In the genomic region with DNA sequence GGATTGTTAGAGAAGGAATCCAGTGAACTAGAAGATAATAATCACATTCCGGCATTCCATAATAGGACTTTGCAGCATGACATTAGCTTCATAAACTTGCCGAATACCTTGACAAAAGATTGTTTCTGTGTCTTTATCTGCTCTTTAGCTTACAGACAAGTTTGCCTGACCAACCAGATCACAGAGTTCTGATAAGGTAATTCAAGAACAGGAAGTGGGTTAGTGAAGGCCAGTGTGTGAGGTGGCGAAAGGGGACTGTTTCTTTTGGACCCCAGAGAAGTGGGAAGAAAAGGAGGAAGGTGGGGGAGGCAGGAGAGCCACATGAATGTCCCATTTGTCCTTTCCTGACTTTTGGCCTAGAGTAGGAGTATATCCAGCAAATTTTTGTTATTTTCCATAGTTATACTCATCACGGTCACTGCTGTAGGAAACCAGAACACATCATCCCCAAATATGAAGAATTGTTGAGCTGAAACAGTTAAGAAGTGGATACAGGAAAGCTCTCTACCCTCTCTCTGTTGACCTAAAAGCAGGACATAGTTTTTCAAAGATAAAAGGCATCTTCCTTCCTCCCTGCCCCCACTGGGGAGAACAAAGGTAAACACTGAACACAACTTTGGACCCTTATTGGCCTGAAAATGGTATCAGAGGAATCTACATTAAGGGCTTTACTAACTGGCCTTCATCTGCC, we compare ENCODE assay signal across 15 cellular contexts.
DNase-seq lines count a peak whose midpoint lies in the region; ATAC-seq, FAIRE-seq and TF ChIP-seq lines count a peak whose summit lies in the region.
"Had no signal": no experiment of that assay in that cellular context is flagged by ENCODE, and none has a peak within 500 bp of the region (broad histone marks: within the 10 kb centered on the region; RNA-seq: fewer than 3 reads in every experiment).

No MANE protein-coding gene starts in this region.

- 93% methylated on average over 4 of the region's 4 CpGs for WGBS in GM12878 (ENCODE audit: insufficient coverage, insufficient replicate concordance, low lambda C conversion rate, missing lambda C conversion rate)
- no CpG with 5 or more reads among the region's 4 CpGs for WGBS in trophoblast cell (ENCODE audit: extremely low coverage, insufficient coverage, insufficient read length)

- intact Hi-C loops in GM12878 (cut with micrococcal nuclease; ENCODE audit: unreplicated experiment): no loop called here

- BruUV-seq in GM12878 (replicated peaks; lab: Mats Ljungman, UMichigan): no TSS peak

- no peak for TF ChIP-seq RAD21 in GM12878 (IDR thresholded peaks at IDR 0.05; ENCODE audit: insufficient read depth, low read depth, low read length)

- DNase-seq in activated T-cell treated with anti-CD3 and anti-CD28 coated beads, Interleukin-2, amount 50 U/mL, for 72 hours: no peak
- DNase-seq in activated T-cell treated with anti-CD3 and anti-CD28 coated beads, Interleukin-2, amount 50 U/mL, for 1 hour: no peak
- DNase-seq in OCI-M1 (lab: John Stamatoyannopoulos, UW): peak; percentile 89
- no peak for DNase-seq in GM12878 (ENCODE audit: low read depth, low spot score)
- peak; percentile 49 to 90 for DNase-seq in trophoblast cell
- no peak for DNase-seq in activated gamma-delta T cell treated with Interleukin-2 at 50 U/mL for 16 hours
- no peak for DNase-seq in NCI-H1694 (lab: John Stamatoyannopoulos, UW)
- DNase-seq: ACHN; activated naive CD4-positive, alpha-beta T cell treated with anti-CD3 and anti-CD28 coated beads, Interleukin-2, amount 50 U/mL, for 16 hours; DMS 273 treated with DMSO at 0.1 percent for 48 hours; gastrocnemius medialis; NCI-H1694 treated with DMSO at 0.1 percent for 48 hours; nucleus accumbens had no signal

- H3K27me3 ChIP-seq in GM12878 (replicated peaks in 1 of 2; ENCODE audit: control insufficient read depth in 2 of 2, insufficient read depth in 2 of 2, low read length in 1 of 2) (no peaks in the 10 kb centered on the region), trophoblast cell (ENCODE audit: insufficient read depth, low read length) (no peaks in the 10 kb centered on the region)
- H3K27me3 ChIP-seq: gastrocnemius medialis had no signal

- H3K4me1 ChIP-seq in GM12878 (ENCODE audit: control insufficient read depth, insufficient read depth, low read length) (peaks cover 24% of the 10 kb centered on the region), trophoblast cell (ENCODE audit: control insufficient read depth in 1 of 2, insufficient read depth in 2 of 2, low read length in 2 of 2) (peaks cover 0 to 5% of the 10 kb centered on the region in 2 experiments)

- H3K36me3 Mint-ChIP-seq in activated T-cell treated with anti-CD3 and anti-CD28 coated beads, Interleukin-2, amount 50 U/mL, for 72 hours (ENCODE audit: insufficient read depth in 2 of 2): no peaks in the 10 kb centered on the region

- H3K79me2 ChIP-seq in GM12878 (ENCODE audit: control insufficient read depth, insufficient read depth, low read length) (peaks cover 6% of the 10 kb centered on the region), trophoblast cell (ENCODE audit: control insufficient read depth, insufficient read depth, low read length, poor library complexity) (no peaks in the 10 kb centered on the region)

- TF ChIP-seq POLR2A in GM12878 (IDR thresholded peaks at IDR 0.05; ENCODE audit: low read depth, low read length): no peak

- H3K9me3 ChIP-seq in GM12878 (replicated peaks; ENCODE audit: control insufficient read depth, insufficient read depth, low read length): no peaks in the 10 kb centered on the region
- no peaks in the 10 kb centered on the region for H3K9me3 ChIP-seq in trophoblast cell (ENCODE audit: insufficient read depth, low read depth, low read length)
- H3K9me3 ChIP-seq: gastrocnemius medialis had no signal

- H3K36me3 ChIP-seq in GM12878 (ENCODE audit: control insufficient read depth in 2 of 2, insufficient read depth in 2 of 2, low read length in 1 of 2): no peaks in the 10 kb centered on the region
- H3K36me3 ChIP-seq in trophoblast cell (ENCODE audit: control insufficient read depth in 1 of 2, insufficient read depth in 2 of 2, low read length in 2 of 2): no peaks in the 10 kb centered on the region
- H3K36me3 ChIP-seq: gastrocnemius medialis had no signal

- H2AFZ ChIP-seq in GM12878 (ENCODE audit: control insufficient read depth, low read depth, low read length) (peak overlapping the region; percentile 51), trophoblast cell (ENCODE audit: insufficient read depth, low read length, poor library complexity) (no peak overlapping the region)

- in situ Hi-C loops in GM12878 (cut with MboI): loop anchor here (5.0 kb wide), 1 partner anchor 148 kb away; no protein-coding TSS in a partner anchor

- no peak for FAIRE-seq in GM12878 (lab: Jason Lieb, UNC)

- H3K4me3 Mint-ChIP-seq in activated T-cell treated with anti-CD3 and anti-CD28 coated beads, Interleukin-2, amount 50 U/mL, for 72 hours: peak overlapping the region; percentile 4 to 40

- H2BK12ac ChIP-seq in trophoblast cell (ENCODE audit: low read length): no peak overlapping the region

- RAD21 ChIA-PET in GM12878 (lab: Charles Lee; ENCODE audit: unreplicated experiment): interaction anchor here (0.8 to 8.7 kb wide), 11 partner anchors 10 to 145 kb away, joined by 3 to 117 read pairs (median 7); partner anchors contain the start of gene TNFAIP3

- peaks cover 100% of the 10 kb centered on the region for H3K4me1 Mint-ChIP-seq in activated T-cell treated with anti-CD3 and anti-CD28 coated beads, Interleukin-2, amount 50 U/mL, for 72 hours (ENCODE audit: low read depth)

- H3K9me3 Mint-ChIP-seq in activated T-cell treated with anti-CD3 and anti-CD28 coated beads, Interleukin-2, amount 50 U/mL, for 72 hours: peaks cover 2 to 3% of the 10 kb centered on the region in 2 donors

- H2AK5ac ChIP-seq in trophoblast cell (ENCODE audit: low read length): no peak overlapping the region

- H2BK5ac ChIP-seq in trophoblast cell (ENCODE audit: low read depth, low read length, poor library complexity): no peak overlapping the region

- no peak overlapping the region for H3K14ac ChIP-seq in trophoblast cell (ENCODE audit: low read length)

- H3K27ac ChIP-seq in GM12878 (ENCODE audit: control insufficient read depth, insufficient read depth) (no peak overlapping the region), trophoblast cell (ENCODE audit: low read depth, low read length) (no peak overlapping the region)
- H3K27ac ChIP-seq: gastrocnemius medialis had no signal

- H3K4ac ChIP-seq in trophoblast cell (ENCODE audit: low read depth, low read length): no peak overlapping the region

- H4K8ac ChIP-seq in trophoblast cell (ENCODE audit: low read depth, low read length): no peak overlapping the region

- CTCF ChIA-PET in GM12878 (lab: Yijun Ruan, JAX): interaction anchor here (0.9 to 4.6 kb wide), 12 partner anchors 17 to 212 kb away, joined by 3 to 22 read pairs (median 4); partner anchors contain the start of gene TNFAIP3

- POLR2A ChIA-PET in GM12878 (lab: Charles Lee): interaction anchor here (0.5 to 3.1 kb wide), 12 partner anchors 10 to 132 kb away, joined by 3 to 12 read pairs (median 3); partner anchors contain the start of gene TNFAIP3

- no peak overlapping the region for H2BK120ac ChIP-seq in trophoblast cell (ENCODE audit: insufficient read depth, low read length, poor library complexity)

- H4K20me1 ChIP-seq in GM12878 (ENCODE audit: control insufficient read depth, insufficient read depth): no peaks in the 10 kb centered on the region

- H3K4me2 ChIP-seq in GM12878 (ENCODE audit: control insufficient read depth, insufficient read depth) (no peak overlapping the region), trophoblast cell (ENCODE audit: low read length) (no peak overlapping the region)

- H3K23ac ChIP-seq in trophoblast cell (ENCODE audit: low read length): no peak overlapping the region

- H3K4me3 ChIP-seq in GM12878: no peak overlapping the region
- no peak overlapping the region for H3K4me3 ChIP-seq in trophoblast cell (ENCODE audit: low read depth, low read length)
- H3K4me3 ChIP-seq: gastrocnemius medialis, skin epidermis had no signal

- no peak overlapping the region for H4K91ac ChIP-seq in trophoblast cell (ENCODE audit: low read depth, low read length)

- ATAC-seq in activated T-cell treated with anti-CD3 and anti-CD28 coated beads, Interleukin-2, amount 50 U/mL, for 72 hours (replicated peaks in 1 of 2): no peak
- ATAC-seq in GM12878 (peak; percentile 35), GM18511 (IDR thresholded peaks at IDR 0.05; ENCODE audit: unreplicated experiment) (no peak)
- ATAC-seq: gastrocnemius medialis had no signal

- SMC1A ChIA-PET in GM12878 (lab: Charles Lee; ENCODE audit: uncharacterized antibody, unreplicated experiment): interaction anchor here (0.8 to 16.0 kb wide), 18 partner anchors 9 to 145 kb away, joined by 3 to 314 read pairs (median 8); partner anchors contain the start of gene TNFAIP3

- H3K9ac ChIP-seq in GM12878 (ENCODE audit: control insufficient read depth, insufficient read depth, low read length): no peak overlapping the region
- H3K9ac ChIP-seq in trophoblast cell (ENCODE audit: low read length): no peak overlapping the region

- peak overlapping the region; percentile 80 for H3K27ac Mint-ChIP-seq in activated T-cell treated with anti-CD3 and anti-CD28 coated beads, Interleukin-2, amount 50 U/mL, for 72 hours

- no peak overlapping the region for H3K18ac ChIP-seq in trophoblast cell (ENCODE audit: low read length)

- H4K12ac ChIP-seq in trophoblast cell (ENCODE audit: low read depth, low read length): no peak overlapping the region

- no peak for TF ChIP-seq CTCF in GM12878 (IDR thresholded peaks at IDR 0.05 in 2 of 3, conservative IDR thresholded peaks at IDR 0.05 in 1 of 3; ENCODE audit: control insufficient read depth in 2 of 3, extremely low read depth in 1 of 3, insufficient read depth in 1 of 3, low read depth in 3 of 3, low read length in 3 of 3)

- no peaks in the 10 kb centered on the region for H3K27me3 Mint-ChIP-seq in activated T-cell treated with anti-CD3 and anti-CD28 coated beads, Interleukin-2, amount 50 U/mL, for 72 hours (ENCODE audit: low read depth)

- TF ChIP-seq EP300 in GM12878 (IDR thresholded peaks at IDR 0.05; ENCODE audit: borderline replicate concordance in 1 of 2, control insufficient read depth in 1 of 2, low read depth in 2 of 2, low read length in 2 of 2): no peak

- no peaks in the 10 kb centered on the region for H3K79me1 ChIP-seq in trophoblast cell (ENCODE audit: low read length)

TF ChIP-seq in GM12878, 131 proteins besides CTCF, POLR2A, EP300 and RAD21 (continues in another document):
- TF ChIP-seq IKZF1 (conservative IDR thresholded peaks at IDR 0.05): peak; percentile 23; the same call in 1 of the 2 replicates

Comparison
In these comparisons a context has a peak if more than half of its experiments do, and no peak if none do; other contexts are left out.
1. DNase-seq: peak in OCI-M1 (single experiment) and trophoblast cell (2 of 2); none in activated T-cell treated with anti-CD3 and anti-CD28 coated beads, Interleukin-2, amount 50 U/mL, for 72 hours (0 of 2), activated T-cell treated with anti-CD3 and anti-CD28 coated beads, Interleukin-2, amount 50 U/mL, for 1 hour (single experiment), GM12878 (single experiment), activated gamma-delta T cell treated with Interleukin-2 at 50 U/mL for 16 hours (single experiment) and NCI-H1694 (single experiment).